18 cellular contexts compared by ENCODE assay signal in genomic region chr2:31335921-31336570, GRCh38.
A peak's percentile ranks its signal among the peaks of the same experiment; 100 is the strongest.
DNase-seq lines count a peak whose midpoint lies in the region; ATAC-seq and TF ChIP-seq lines count a peak whose summit lies in the region.
"Had no signal": no experiment of that assay in that cellular context is flagged by ENCODE, and none has a peak within 500 bp of the region (broad histone marks: within the 10 kb centered on the region; RNA-seq: fewer than 3 reads in every experiment).

No MANE protein-coding gene starts in this region.

- peak; percentile 86 for DNase-seq in AG10803 (ENCODE audit: low read depth)
- DNase-seq in M059J (ENCODE audit: low read depth), result peak; percentile 89
- no peak for DNase-seq in chondrocyte (ENCODE audit: low spot score)
- peak; percentile 94 for DNase-seq in islet precursor cell
- no peak for DNase-seq in mucosa of descending colon
- no peak for DNase-seq in medulla oblongata (ENCODE audit: extremely low spot score)
- no peak for DNase-seq in immature natural killer cell
- DNase-seq: activated T-cell treated with anti-CD3 and anti-CD28 coated beads, Interleukin-2, amount 50 U/mL, for 72 hours; esophagus squamous epithelium; NCI-H1417; NCI-H524; ovary; stimulated activated CD4-positive, alpha-beta T cell treated with anti-CD3 and anti-CD28 coated beads, Interleukin-1b, Interleukin-23, amount 100 ng/mL, for 48 hours; stimulated activated naive B cell treated with anti-CD40 and anti-IgM and Interleukin-4, amounts not matched to agents 10 μg/mL and 1 μg/mL and 100 μg/mL, for 72 hours had no signal

- H3K36me3 Mint-ChIP-seq in chondrocyte (ENCODE audit: low read depth) (no peaks in the 10 kb centered on the region), immature natural killer cell (no peaks in the 10 kb centered on the region)
- H3K36me3 Mint-ChIP-seq: brain; CD14-positive monocyte; stimulated activated naive B cell treated with anti-CD40 and anti-IgM and Interleukin-4, amounts not matched to agents 10 μg/mL and 1 μg/mL and 100 μg/mL, for 72 hours had no signal

- H3K36me3 ChIP-seq in mucosa of descending colon (ENCODE audit: low read depth), result no peaks in the 10 kb centered on the region
- H3K36me3 ChIP-seq: esophagus squamous epithelium, ovary had no signal

- H3K4me1 ChIP-seq in mucosa of descending colon (ENCODE audit: low read depth), result no peaks in the 10 kb centered on the region

- H3K4me3 ChIP-seq in AG10803 (ENCODE audit: low read length) (no peak overlapping the region), mucosa of descending colon (no peak overlapping the region)
- H3K4me3 ChIP-seq: esophagus squamous epithelium, ovary had no signal

- peaks cover 34% of the 10 kb centered on the region for H3K4me1 Mint-ChIP-seq in chondrocyte (ENCODE audit: low read depth)
- no peaks in the 10 kb centered on the region for H3K4me1 Mint-ChIP-seq in immature natural killer cell
- H3K4me1 Mint-ChIP-seq: brain, CD14-positive monocyte had no signal

- TF ChIP-seq CTCF in AG10803 (conservative IDR thresholded peaks at IDR 0.05; ENCODE audit: low read length), result no peak
- no peak for TF ChIP-seq CTCF in chondrocyte (IDR thresholded peaks at IDR 0.05)
- no peak for TF ChIP-seq CTCF in mucosa of descending colon (IDR thresholded peaks at IDR 0.05)

- H3K9me3 Mint-ChIP-seq in chondrocyte (ENCODE audit: low read depth), result no peaks in the 10 kb centered on the region
- H3K9me3 Mint-ChIP-seq in immature natural killer cell, result no peaks in the 10 kb centered on the region
- H3K9me3 Mint-ChIP-seq: activated T-cell treated with anti-CD3 and anti-CD28 coated beads, Interleukin-2, amount 50 U/mL, for 72 hours; brain; stimulated activated naive B cell treated with anti-CD40 and anti-IgM and Interleukin-4, amounts not matched to agents 10 μg/mL and 1 μg/mL and 100 μg/mL, for 72 hours had no signal

- H3K27ac Mint-ChIP-seq in chondrocyte (ENCODE audit: unreplicated experiment), result peak overlapping the region; percentile 78
- no peak overlapping the region for H3K27ac Mint-ChIP-seq in immature natural killer cell
- H3K27ac Mint-ChIP-seq: activated T-cell treated with anti-CD3 and anti-CD28 coated beads, Interleukin-2, amount 50 U/mL, for 72 hours; stimulated activated naive B cell treated with anti-CD40 and anti-IgM and Interleukin-4, amounts not matched to agents 10 μg/mL and 1 μg/mL and 100 μg/mL, for 72 hours had no signal

- no peak for ATAC-seq in GM18858 (IDR thresholded peaks at IDR 0.05; ENCODE audit: unreplicated experiment)
- no peak for ATAC-seq in mucosa of descending colon
- ATAC-seq: activated T-cell treated with anti-CD3 and anti-CD28 coated beads, Interleukin-2, amount 50 U/mL, for 72 hours; left lobe of liver; stimulated activated naive B cell treated with anti-CD40 and anti-IgM and Interleukin-4, amounts not matched to agents 10 μg/mL and 1 μg/mL and 100 μg/mL, for 72 hours had no signal

- no peaks in the 10 kb centered on the region for H3K9me3 ChIP-seq in mucosa of descending colon
- H3K9me3 ChIP-seq: esophagus squamous epithelium, ovary had no signal

- H3K4me3 Mint-ChIP-seq in chondrocyte (ENCODE audit: unreplicated experiment) (no peak overlapping the region), immature natural killer cell (no peak overlapping the region)
- H3K4me3 Mint-ChIP-seq: activated T-cell treated with anti-CD3 and anti-CD28 coated beads, Interleukin-2, amount 50 U/mL, for 72 hours; CD14-positive monocyte; stimulated activated naive B cell treated with anti-CD40 and anti-IgM and Interleukin-4, amounts not matched to agents 10 μg/mL and 1 μg/mL and 100 μg/mL, for 72 hours had no signal

- intact Hi-C loops in mucosa of descending colon (cut with DNase I, micrococcal nuclease), result no loop called here

- H3K27me3 Mint-ChIP-seq in chondrocyte (ENCODE audit: low read depth) (peaks cover 7% of the 10 kb centered on the region), immature natural killer cell (ENCODE audit: low read depth in 3 of 3) (peaks cover 0 to 2% (median under 1%) of the 10 kb centered on the region in 3 donors)

Comparison
In these comparisons a context has a peak if more than half of its experiments do, and no peak if none do; other contexts are left out.
1. DNase-seq: peak in AG10803 (single experiment), M059J (single experiment) and islet precursor cell (single experiment); none in chondrocyte (single experiment), mucosa of descending colon (0 of 3), medulla oblongata (single experiment) and immature natural killer cell (0 of 3).